ENCODE assay signal across 1 cellular context in genomic region chr7:1364906-1365570, GRCh38.
TF ChIP-seq lines count a peak whose summit lies in the region.

No MANE protein-coding gene starts in this region.

TF ChIP-seq in WTC11, 78 proteins besides CTCF, POLR2A, EP300 and RAD21 (continued from another document):
- TF ChIP-seq ATF2 (CRISPR knock-in tag; IDR thresholded peaks at IDR 0.05; ENCODE audit: borderline replicate concordance, low read depth) (no peak), ZNF281 (CRISPR knock-in tag; IDR thresholded peaks at IDR 0.05) (no peak), ZNF138 (CRISPR knock-in tag; conservative IDR thresholded peaks at IDR 0.05) (no peak), ERG (CRISPR knock-in tag; IDR thresholded peaks at IDR 0.05) (no peak), E2F1 (CRISPR knock-in tag; IDR thresholded peaks at IDR 0.05) (no peak), AFF4 (CRISPR knock-in tag; IDR thresholded peaks at IDR 0.05; ENCODE audit: borderline replicate concordance) (no peak), TEAD4 (CRISPR knock-in tag; IDR thresholded peaks at IDR 0.05) (no peak), SMAD4 (CRISPR knock-in tag; IDR thresholded peaks at IDR 0.05) (no peak)
